Comparison of ENCODE assay signal across 8 cellular contexts in genomic region chr22:44080936-44081853, GRCh38. TPM values are rescaled to one million over a fixed set of nuclear protein-coding genes. Genes with fewer than 3 reads are reported as not detected.
DNase-seq lines count a peak whose midpoint lies in the region; ATAC-seq and TF ChIP-seq lines count a peak whose summit lies in the region.

No MANE protein-coding gene starts in this region.

- no peak overlapping the region for H2BK15ac ChIP-seq in neuronal stem cell (ENCODE audit: low read length)

- H3K18ac ChIP-seq in neuronal stem cell (ENCODE audit: low read length): peak overlapping the region; percentile 55

- no peaks in the 10 kb centered on the region for H3K36me3 Mint-ChIP-seq in Caco-2 (ENCODE audit: insufficient read depth, unreplicated experiment)
- peaks cover 16% of the 10 kb centered on the region for H3K36me3 Mint-ChIP-seq in activated T-helper 2 cell treated with anti-CD3 and anti-CD28 coated beads, Interferon-gamma antibody, Interleukin-2, Interleukin-4, amounts not matched to agents 10 μg/mL and 5 μg/mL and 100 μg/mL, durations not matched to agents 14 hours and 24 hours and 36 hours (ENCODE audit: low read depth)

- H3K4ac ChIP-seq in neuronal stem cell (ENCODE audit: low read length): no peak overlapping the region

- no peaks in the 10 kb centered on the region for H3K27me3 ChIP-seq in Caco-2 (replicated peaks; ENCODE audit: control insufficient read depth, insufficient read depth, low read length)
- H3K27me3 ChIP-seq in foreskin keratinocyte: no peaks in the 10 kb centered on the region
- H3K27me3 ChIP-seq in neuronal stem cell (ENCODE audit: control insufficient read depth in 3 of 3, insufficient read depth in 3 of 3, low read depth in 1 of 3, low read length in 3 of 3): peaks cover 0 to 5% (median 2%) of the 10 kb centered on the region in 3 experiments

- H2AFZ ChIP-seq in neuronal stem cell (ENCODE audit: low read length): peak overlapping the region; percentile 84

- no peak overlapping the region for H3K4me2 ChIP-seq in neuronal stem cell (ENCODE audit: insufficient read depth, low read length, poor library complexity, severe bottlenecking)

- no peaks in the 10 kb centered on the region for H3K27me3 Mint-ChIP-seq in Caco-2 (ENCODE audit: insufficient read depth, unreplicated experiment)
- no peaks in the 10 kb centered on the region for H3K27me3 Mint-ChIP-seq in activated T-helper 2 cell treated with anti-CD3 and anti-CD28 coated beads, Interferon-gamma antibody, Interleukin-2, Interleukin-4, amounts not matched to agents 10 μg/mL and 5 μg/mL and 100 μg/mL, durations not matched to agents 14 hours and 24 hours and 36 hours (ENCODE audit: low read depth)

- no peak overlapping the region for H3K9ac ChIP-seq in neuronal stem cell (ENCODE audit: low read depth, low read length, poor library complexity)

- BruUV-seq in Caco-2 (replicated peaks; lab: Mats Ljungman, UMichigan): no TSS peak

- H3K9me3 Mint-ChIP-seq in Caco-2 (ENCODE audit: unreplicated experiment): no peaks in the 10 kb centered on the region
- H3K9me3 Mint-ChIP-seq in activated T-helper 2 cell treated with anti-CD3 and anti-CD28 coated beads, Interferon-gamma antibody, Interleukin-2, Interleukin-4, amounts not matched to agents 10 μg/mL and 5 μg/mL and 100 μg/mL, durations not matched to agents 14 hours and 24 hours and 36 hours: no peaks in the 10 kb centered on the region

- no peak overlapping the region for H3K4me3 ChIP-seq in Caco-2 (ENCODE audit: low read depth, low read length)
- H3K4me3 ChIP-seq in neuronal stem cell (ENCODE audit: low read length in 2 of 2): no peak overlapping the region

- H3K79me1 ChIP-seq in neuronal stem cell (ENCODE audit: low read depth, low read length): no peaks in the 10 kb centered on the region

- no peaks in the 10 kb centered on the region for H3K4me1 Mint-ChIP-seq in Caco-2 (ENCODE audit: low read depth, unreplicated experiment)
- no peaks in the 10 kb centered on the region for H3K4me1 Mint-ChIP-seq in activated T-helper 2 cell treated with anti-CD3 and anti-CD28 coated beads, Interferon-gamma antibody, Interleukin-2, Interleukin-4, amounts not matched to agents 10 μg/mL and 5 μg/mL and 100 μg/mL, durations not matched to agents 14 hours and 24 hours and 36 hours (ENCODE audit: low read depth)

- H3K23ac ChIP-seq in neuronal stem cell (ENCODE audit: low read depth, low read length, poor library complexity): no peak overlapping the region

- H3K4me3 Mint-ChIP-seq in Caco-2 (ENCODE audit: unreplicated experiment): no peak overlapping the region
- H3K4me3 Mint-ChIP-seq in activated T-helper 2 cell treated with anti-CD3 and anti-CD28 coated beads, Interferon-gamma antibody, Interleukin-2, Interleukin-4, amounts not matched to agents 10 μg/mL and 5 μg/mL and 100 μg/mL, durations not matched to agents 14 hours and 24 hours and 36 hours (ENCODE audit: low read depth): no peak overlapping the region

- ATAC-seq in foreskin keratinocyte (peak; percentile 39), HG03025 (IDR thresholded peaks at IDR 0.05; ENCODE audit: low FRiP score, unreplicated experiment) (no peak)

- intact Hi-C loops in Caco-2 (cut with micrococcal nuclease; ENCODE audit: unreplicated experiment): loop anchor here (5.0 kb wide), 1 partner anchor 546 kb away; no protein-coding TSS in a partner anchor
- intact Hi-C loops in activated T-helper 2 cell treated with anti-CD3 and anti-CD28 coated beads, Interferon-gamma antibody, Interleukin-2, Interleukin-4, amounts not matched to agents 10 μg/mL and 5 μg/mL and 100 μg/mL, durations not matched to agents 14 hours and 24 hours and 36 hours (cut with micrococcal nuclease): loop anchor here (10.0 kb wide), 2 partner anchors 56 to 544 kb away; partner anchors contain the start of gene PARVB

- H3K36me3 ChIP-seq in Caco-2 (ENCODE audit: control insufficient read depth, insufficient read depth, low read length): no peaks in the 10 kb centered on the region; the same call in 1 of the 2 replicates
- H3K36me3 ChIP-seq in neuronal stem cell (replicated peaks in 1 of 2; ENCODE audit: control insufficient read depth in 2 of 2, insufficient read depth in 2 of 2, low read length in 2 of 2): no peaks in the 10 kb centered on the region

- H4K91ac ChIP-seq in neuronal stem cell (ENCODE audit: low read depth, low read length, poor library complexity): no peak overlapping the region

- H2BK5ac ChIP-seq in neuronal stem cell (ENCODE audit: low read length): no peak overlapping the region

- no peak overlapping the region for H4K8ac ChIP-seq in neuronal stem cell (ENCODE audit: low read depth, low read length)

- CTCF ChIA-PET in Caco-2 (lab: Charles Lee): interaction anchor here (0.6 to 3.4 kb wide), 3 partner anchors 14 to 126 kb away, joined by 3 to 18 read pairs (median 3); partner anchors contain the start of gene SAMM50
- CTCF ChIA-PET in RWPE1 (lab: Yijun Ruan, JAX): interaction anchor here (0.6 to 1.4 kb wide), 11 partner anchors 11 to 546 kb away, joined by 3 to 12 read pairs (median 4); no protein-coding TSS in a partner anchor

- POLR2A ChIA-PET in Caco-2 (lab: Charles Lee): no interaction called here
- POLR2A ChIA-PET in RWPE1 (lab: Yijun Ruan, JAX; ENCODE audit: low non-redundant PET): no interaction called here

- DNase-seq in Caco-2 (peak; percentile 61 to 62), KBM-7 (peak; percentile 73), RWPE1 (ENCODE audit: low spot score) (peak; percentile 59), foreskin keratinocyte (peak in 1 of 2 donors; percentile 25), neuronal stem cell (ENCODE audit: low spot score) (peak; percentile 84), stromal cell of bone marrow (ENCODE audit: low read depth) (peak; percentile 60)
- peak; percentile 43 for DNase-seq in activated T-helper 2 cell treated with anti-CD3 and anti-CD28 coated beads, Interferon-gamma antibody, Interleukin-2, Interleukin-4, amounts not matched to agents 10 μg/mL and 5 μg/mL and 100 μg/mL, durations not matched to agents 14 hours and 24 hours and 36 hours (ENCODE audit: low spot score)

- no peak overlapping the region for H3K14ac ChIP-seq in neuronal stem cell (ENCODE audit: low read length)

- no peak overlapping the region for H2BK120ac ChIP-seq in neuronal stem cell (ENCODE audit: low read depth, low read length)

- no peak overlapping the region for H3K27ac Mint-ChIP-seq in Caco-2 (ENCODE audit: unreplicated experiment)
- no peak overlapping the region for H3K27ac Mint-ChIP-seq in activated T-helper 2 cell treated with anti-CD3 and anti-CD28 coated beads, Interferon-gamma antibody, Interleukin-2, Interleukin-4, amounts not matched to agents 10 μg/mL and 5 μg/mL and 100 μg/mL, durations not matched to agents 14 hours and 24 hours and 36 hours

- H3K27ac ChIP-seq in RWPE1 (no peak overlapping the region), foreskin keratinocyte (no peak overlapping the region), neuronal stem cell (replicated peaks; ENCODE audit: low read length) (no peak overlapping the region)

- peak overlapping the region; percentile 74 for H2AK5ac ChIP-seq in neuronal stem cell (ENCODE audit: low read depth, low read length)

- peak; percentile 79 to 90 for TF ChIP-seq CTCF in Caco-2 (IDR thresholded peaks at IDR 0.05; ENCODE audit: insufficient read depth in 1 of 2, low read depth in 1 of 2, low read length in 1 of 2, severe bottlenecking in 1 of 2, unreplicated experiment in 1 of 2)
- TF ChIP-seq CTCF in RWPE1 (conservative IDR thresholded peaks at IDR 0.05; ENCODE audit: low read depth): peak; percentile 92
- peak; percentile 85 for TF ChIP-seq CTCF in foreskin keratinocyte (conservative IDR thresholded peaks at IDR 0.05)

- no peak overlapping the region for H2BK12ac ChIP-seq in neuronal stem cell (ENCODE audit: low read length)

- no peaks in the 10 kb centered on the region for H3K9me3 ChIP-seq in Caco-2
- peaks cover 0 to 2% of the 10 kb centered on the region in 2 donors for H3K9me3 ChIP-seq in neuronal stem cell (replicated peaks in 1 of 2; ENCODE audit: control insufficient read depth in 2 of 2, insufficient read depth in 1 of 2, low read depth in 1 of 2, low read length in 2 of 2)

- no CpG with 5 or more reads among the region's 27 CpGs for WGBS in neuronal stem cell (ENCODE audit: extremely low coverage in 2 of 2, insufficient read length in 2 of 2, insufficient replicate concordance in 1 of 2), 2 donors

- in situ Hi-C loops in KBM-7 (cut with MboI; ENCODE audit: low pct_unique_long_range_greater_than_20kb, low sequenced_read_pairs): no loop called here

- H3K4me1 ChIP-seq in Caco-2 (no peaks in the 10 kb centered on the region), foreskin keratinocyte (no peaks in the 10 kb centered on the region), neuronal stem cell (ENCODE audit: control insufficient read depth in 2 of 2, insufficient read depth in 1 of 2, low read depth in 1 of 2, low read length in 2 of 2) (peaks cover 6 to 7% of the 10 kb centered on the region in 2 donors)

RNA-seq across cellular contexts. Expression of gene PARVB, which starts 57.1 kb away (rescaled TPM):
- total RNA-seq in Caco-2 (2022): 26.8 and 28.8 TPM in 2 replicates
- 122 and 123 TPM in 2 replicates for total RNA-seq in activated T-helper 2 cell treated with anti-CD3 and anti-CD28 coated beads, Interferon-gamma antibody, Interleukin-2, Interleukin-4, amounts not matched to agents 10 μg/mL and 5 μg/mL and 100 μg/mL, durations not matched to agents 14 hours and 24 hours and 36 hours
- 13.9 and 16.8 TPM in 2 replicates for total RNA-seq in foreskin keratinocyte
- polyA plus RNA-seq in foreskin keratinocyte: 13.9 and 15.1 TPM in 2 replicates
- 7.7 TPM for polyA plus RNA-seq in neuronal stem cell (2013, experiment 1 of 2)
- polyA plus RNA-seq in neuronal stem cell (2013, experiment 2 of 2): 7.4 TPM
